ENCODE assay signal across 26 cellular contexts in the genomic region with DNA sequence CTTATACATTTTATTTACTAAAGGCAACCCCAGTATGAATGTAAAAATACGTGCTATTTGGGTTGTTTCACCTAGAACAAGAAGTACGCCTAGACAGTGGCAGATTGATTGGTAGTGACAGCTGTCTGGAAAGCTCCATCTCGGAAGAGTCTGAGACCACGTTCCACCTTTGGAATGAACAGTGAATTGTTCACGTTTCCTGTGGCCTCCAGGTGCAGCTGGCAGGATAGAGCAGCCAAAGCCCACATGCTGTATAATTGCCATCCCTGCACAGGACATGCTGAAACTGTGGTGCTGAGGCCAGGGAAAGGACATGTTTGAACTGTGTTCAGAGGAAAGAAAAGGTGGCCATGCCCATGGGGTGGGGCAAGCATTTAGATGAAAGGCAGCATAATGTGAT.
"Had no signal": no experiment of that assay in that cellular context is flagged by ENCODE, and none has a peak within 500 bp of the region (broad histone marks: within the 10 kb centered on the region; RNA-seq: fewer than 3 reads in every experiment).

No MANE protein-coding gene starts in this region.

- H3K4me3 ChIP-seq: colonic mucosa, esophagus muscularis mucosa, ovary, psoas muscle, sigmoid colon, stomach, thyroid gland had no signal

- DNase-seq: colonic mucosa; effector CD8-positive, alpha-beta T cell; endodermal cell; foreskin melanocyte; hypothalamus; kidney; mesendoderm; midbrain; naive thymus-derived CD8-positive, alpha-beta T cell; nephron progenitor cell; nucleus accumbens; ovary; posterior cingulate gyrus; psoas muscle; right cardiac atrium; sigmoid colon; stimulated activated CD4-positive, alpha-beta T cell treated with anti-CD3 and anti-CD28 coated beads, Interleukin-2, amount 100 ng/mL, for 24 hours; stimulated activated CD4-positive, alpha-beta T cell treated with anti-CD3 and anti-CD28 coated beads, Interleukin-4, amount 100 ng/mL, for 24 hours; stimulated activated naive CD4-positive, alpha-beta T cell treated with Interleukin-2 at 50 U/mL for 16 hours; stomach; thyroid gland had no signal

- H3K27ac Mint-ChIP-seq: dendritic cell treated with granulocyte-macrophage colony-stimulating factor and Interleukin-4, amounts not matched to agents 40 ng/mL and 50 ng/mL, for 4 days; endodermal cell; naive thymus-derived CD8-positive, alpha-beta T cell; stimulated activated effector memory CD8-positive, alpha-beta T cell treated with anti-CD3 and anti-CD28 coated beads, Interleukin-12 subunit alpha, Interleukin-12 subunit beta, amount 100 ng/mL, for 72 hours; type B pancreatic cell had no signal

- H3K4me3 Mint-ChIP-seq: dendritic cell treated with granulocyte-macrophage colony-stimulating factor and Interleukin-4, amounts not matched to agents 40 ng/mL and 50 ng/mL, for 4 days; endodermal cell; naive thymus-derived CD8-positive, alpha-beta T cell; nephron progenitor cell; stimulated activated effector memory CD8-positive, alpha-beta T cell treated with anti-CD3 and anti-CD28 coated beads, Interleukin-12 subunit alpha, Interleukin-12 subunit beta, amount 100 ng/mL, for 72 hours; type B pancreatic cell had no signal

- H3K27me3 ChIP-seq: colonic mucosa, esophagus muscularis mucosa, ovary, sigmoid colon, stomach, thyroid gland had no signal

- H3K27ac ChIP-seq: colonic mucosa, esophagus muscularis mucosa, ovary, psoas muscle, sigmoid colon, stomach, thyroid gland had no signal

- ATAC-seq: left lobe of liver; naive thymus-derived CD8-positive, alpha-beta T cell; psoas muscle; right cardiac atrium; stimulated activated effector memory CD8-positive, alpha-beta T cell treated with anti-CD3 and anti-CD28 coated beads, Interleukin-12 subunit alpha, Interleukin-12 subunit beta, amount 100 ng/mL, for 72 hours had no signal

- H3K4me1 ChIP-seq: colonic mucosa, esophagus muscularis mucosa, psoas muscle, stomach had no signal

- H3K36me3 Mint-ChIP-seq: naive thymus-derived CD8-positive, alpha-beta T cell; stimulated activated effector memory CD8-positive, alpha-beta T cell treated with anti-CD3 and anti-CD28 coated beads, Interleukin-12 subunit alpha, Interleukin-12 subunit beta, amount 100 ng/mL, for 72 hours had no signal

- FAIRE-seq: kidney had no signal

- H3K27me3 Mint-ChIP-seq: dendritic cell treated with granulocyte-macrophage colony-stimulating factor and Interleukin-4, amounts not matched to agents 40 ng/mL and 50 ng/mL, for 4 days; type B pancreatic cell had no signal

- H3K36me3 ChIP-seq: colonic mucosa, esophagus muscularis mucosa, ovary, sigmoid colon, stomach, thyroid gland had no signal

- H3K9me3 ChIP-seq: colonic mucosa, esophagus muscularis mucosa, ovary, psoas muscle, sigmoid colon, thyroid gland had no signal

- H3K4me1 Mint-ChIP-seq: naive thymus-derived CD8-positive, alpha-beta T cell; stimulated activated effector memory CD8-positive, alpha-beta T cell treated with anti-CD3 and anti-CD28 coated beads, Interleukin-12 subunit alpha, Interleukin-12 subunit beta, amount 100 ng/mL, for 72 hours had no signal
